Comparison of ENCODE assay signal across 21 cellular contexts in the genomic region with DNA sequence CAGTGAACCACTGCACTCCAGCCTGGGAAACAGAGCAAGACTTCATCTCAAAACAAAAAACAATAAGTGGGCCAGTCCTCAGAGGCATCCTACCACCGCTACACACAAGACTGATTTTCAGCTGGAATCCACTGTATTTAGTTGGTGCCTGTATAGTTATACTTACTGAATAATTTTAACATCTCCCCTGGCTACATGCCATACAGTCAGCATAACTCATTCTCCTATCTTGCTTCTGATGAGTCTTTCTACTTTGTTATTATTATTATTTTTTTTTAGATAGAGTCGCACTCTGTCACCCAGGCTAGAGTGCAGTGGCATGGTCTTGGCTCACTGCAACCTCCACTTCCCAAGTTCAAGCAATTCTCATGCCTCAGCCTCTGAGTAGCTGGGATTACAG. TPM values are rescaled to one million over a fixed set of nuclear protein-coding genes. Genes with fewer than 3 reads are reported as not detected.
DNase-seq lines count a peak whose midpoint lies in the region; ATAC-seq, FAIRE-seq and TF ChIP-seq lines count a peak whose summit lies in the region.
"Had no signal": no experiment of that assay in that cellular context is flagged by ENCODE, and none has a peak within 500 bp of the region (broad histone marks: within the 10 kb centered on the region; RNA-seq: fewer than 3 reads in every experiment).

No MANE protein-coding gene starts in this region.

- no peak overlapping the region for H3K4me3 Mint-ChIP-seq in activated naive CD8-positive, alpha-beta T cell treated with anti-CD3 and anti-CD28 coated beads for 36 hours
- H3K4me3 Mint-ChIP-seq: GM23338 had no signal

- 94 to 96% methylated on average over 2 of the region's 2 CpGs for WGBS in GM23248 (ENCODE audit: low coverage in 1 of 2, low lambda C conversion rate in 2 of 2, missing lambda C conversion rate in 2 of 2), 2 experiments

- H3K36me3 ChIP-seq in GM23248 (ENCODE audit: low read depth), result no peaks in the 10 kb centered on the region
- H3K36me3 ChIP-seq in MG63, result no peaks in the 10 kb centered on the region
- H3K36me3 ChIP-seq in bronchial epithelial cell (ENCODE audit: control insufficient read depth, insufficient read depth, low read length), result no peaks in the 10 kb centered on the region
- no peaks in the 10 kb centered on the region for H3K36me3 ChIP-seq in lower lobe of right lung
- H3K36me3 ChIP-seq: HAP-1 had no signal

- TF ChIP-seq CTCF in bronchial epithelial cell (IDR thresholded peaks at IDR 0.05; ENCODE audit: insufficient read depth, low read length, severe bottlenecking) (no peak), foreskin keratinocyte (conservative IDR thresholded peaks at IDR 0.05) (no peak), lower lobe of right lung (IDR thresholded peaks at IDR 0.05) (no peak)

- no peaks in the 10 kb centered on the region for H3F3A ChIP-seq in GM23248 (ENCODE audit: insufficient read depth)

- H3K4me2 ChIP-seq in GM23248 (ENCODE audit: unreplicated experiment), result no peak overlapping the region
- H3K4me2 ChIP-seq: GM23338 had no signal

- H3K9ac ChIP-seq in GM23248, result no peak overlapping the region

- H2AFZ ChIP-seq in GM23248, result no peak overlapping the region
- H2AFZ ChIP-seq: GM23338 had no signal

- no peaks in the 10 kb centered on the region for H3K36me3 Mint-ChIP-seq in activated naive CD8-positive, alpha-beta T cell treated with anti-CD3 and anti-CD28 coated beads for 36 hours

- DNase-seq in GM23248, result peak; percentile 50
- peak; percentile 38 for DNase-seq in MG63
- DNase-seq in bronchial epithelial cell (ENCODE audit: low read depth), result peak; percentile 62
- DNase-seq in foreskin keratinocyte, result peak in 1 of 2 donors; percentile 55
- DNase-seq in activated naive CD8-positive, alpha-beta T cell treated with anti-CD3 and anti-CD28 coated beads for 36 hours, result no peak
- DNase-seq in activated CD4-positive, alpha-beta T cell treated with anti-CD3 and anti-CD28 coated beads, Interleukin-2, amount 50 U/mL, for 48 hours, result no peak
- no peak for DNase-seq in lower lobe of right lung
- no peak for DNase-seq in activated naive CD4-positive, alpha-beta T cell treated with anti-CD3 and anti-CD28 coated beads, Interleukin-2, amount 50 U/mL, for 16 hours
- DNase-seq: Calu3, DMS153, DND-41, Kasumi-1, MM.1S, NCI-H2029, NCI-H526 treated with DMSO at 0.1 percent for 48 hours, SHP77 treated with DMSO at 0.1 percent for 48 hours had no signal

- no peak overlapping the region for H3K4me3 ChIP-seq in GM23248
- H3K4me3 ChIP-seq in MG63, result no peak overlapping the region
- H3K4me3 ChIP-seq in bronchial epithelial cell (ENCODE audit: low read depth, low read length), result no peak overlapping the region
- no peak overlapping the region for H3K4me3 ChIP-seq in lower lobe of right lung
- H3K4me3 ChIP-seq: GM23338, HAP-1, K562 had no signal

- H3K9me3 Mint-ChIP-seq in activated naive CD8-positive, alpha-beta T cell treated with anti-CD3 and anti-CD28 coated beads for 36 hours, result no peaks in the 10 kb centered on the region
- H3K9me3 Mint-ChIP-seq: GM23338 had no signal

- H3K9me3 ChIP-seq in GM23248 (ENCODE audit: low read depth), result no peaks in the 10 kb centered on the region
- H3K9me3 ChIP-seq in MG63, result no peaks in the 10 kb centered on the region
- H3K9me3 ChIP-seq in lower lobe of right lung, result no peaks in the 10 kb centered on the region
- H3K9me3 ChIP-seq: HAP-1 had no signal

- peak; percentile 1 for ATAC-seq in foreskin keratinocyte
- no peak for ATAC-seq in lower lobe of right lung
- ATAC-seq: GM23338, HepG2, K562 had no signal

- intact Hi-C loops in lower lobe of right lung (cut with DNase I), result no loop called here

- H3K27ac Mint-ChIP-seq in activated naive CD8-positive, alpha-beta T cell treated with anti-CD3 and anti-CD28 coated beads for 36 hours, result no peak overlapping the region
- H3K27ac Mint-ChIP-seq: GM23338 had no signal

- H3K27ac ChIP-seq in GM23248 (no peak overlapping the region), foreskin keratinocyte (peak overlapping the region; percentile 90), lower lobe of right lung (no peak overlapping the region)
- H3K27ac ChIP-seq: RWPE1 had no signal

- H3K79me2 ChIP-seq in GM23248 (ENCODE audit: insufficient read depth), result no peaks in the 10 kb centered on the region

- H3K27me3 ChIP-seq in GM23248 (replicated peaks; ENCODE audit: insufficient read depth) (no peaks in the 10 kb centered on the region), MG63 (no peaks in the 10 kb centered on the region), bronchial epithelial cell (ENCODE audit: control insufficient read depth, insufficient read depth, low read length) (no peaks in the 10 kb centered on the region), foreskin keratinocyte (no peaks in the 10 kb centered on the region), lower lobe of right lung (ENCODE audit: low read depth) (no peaks in the 10 kb centered on the region)

- in situ Hi-C loops in GM23248 (cut with MboI), result no loop called here

- peaks cover 24% of the 10 kb centered on the region for H3K4me1 Mint-ChIP-seq in activated naive CD8-positive, alpha-beta T cell treated with anti-CD3 and anti-CD28 coated beads for 36 hours

- H4K20me1 ChIP-seq in GM23248 (ENCODE audit: insufficient read depth), result no peaks in the 10 kb centered on the region

- no peak for FAIRE-seq in bronchial epithelial cell (lab: Jason Lieb, UNC)
- FAIRE-seq: HepG2, K562 had no signal

- no peaks in the 10 kb centered on the region for H3K27me3 Mint-ChIP-seq in activated naive CD8-positive, alpha-beta T cell treated with anti-CD3 and anti-CD28 coated beads for 36 hours

- H3K9me2 ChIP-seq in GM23248 (ENCODE audit: insufficient read depth), result no peaks in the 10 kb centered on the region

- H3K4me1 ChIP-seq in GM23248 (ENCODE audit: insufficient read depth) (peaks cover 12% of the 10 kb centered on the region), foreskin keratinocyte (peaks cover 46% of the 10 kb centered on the region), lower lobe of right lung (no peaks in the 10 kb centered on the region)
- H3K4me1 ChIP-seq: HAP-1 had no signal

RNA-seq across cellular contexts. Expression of gene CAB39, which starts 19.9 kb away (rescaled TPM):
- 49.1 and 52.1 TPM in 2 replicates for total RNA-seq in GM23248 (2014; rRNA removed; shearing (Covaris generic))
- 22.7 and 23.1 TPM in 2 replicates for polyA plus RNA-seq in GM23248 (2016; fragmentation: Nextera tagmentation; extraction: Ambion mirVana)
- 31.8 and 34.2 TPM in 2 replicates for total RNA-seq in MG63 (2014; rRNA removed; shearing (Covaris generic); ENCODE audit: low replicate concordance)
- total RNA-seq in bronchial epithelial cell, result 75.3 and 87.4 TPM in 2 replicates
- 179 and 191 TPM in 2 replicates for total RNA-seq in foreskin keratinocyte
- polyA plus RNA-seq in foreskin keratinocyte, result 67.8 and 73.5 TPM in 2 replicates
- total RNA-seq in activated naive CD8-positive, alpha-beta T cell treated with anti-CD3 and anti-CD28 coated beads for 36 hours, result 100 to 1,000 TPM; 119 to 122 TPM
- 78.7 TPM for total RNA-seq in lower lobe of right lung

Comparison
In these comparisons a context has a peak if more than half of its experiments do, and no peak if none do; other contexts are left out.
1. DNase-seq: peak in GM23248 (single experiment), MG63 (single experiment) and bronchial epithelial cell (single experiment); none in activated naive CD8-positive, alpha-beta T cell treated with anti-CD3 and anti-CD28 coated beads for 36 hours (single experiment), activated CD4-positive, alpha-beta T cell treated with anti-CD3 and anti-CD28 coated beads, Interleukin-2, amount 50 U/mL, for 48 hours (0 of 2), lower lobe of right lung (single experiment) and activated naive CD4-positive, alpha-beta T cell treated with anti-CD3 and anti-CD28 coated beads, Interleukin-2, amount 50 U/mL, for 16 hours (single experiment).